1 cellular context compared by ENCODE assay signal in genomic region chr7:3461923-3462322, GRCh38.
TF ChIP-seq lines count a peak whose summit lies in the region.

No MANE protein-coding gene starts in this region.

TF ChIP-seq in SK-N-SH treated with all-trans-retinoic acid at 6 μM for 48 hours, 23 proteins besides CTCF, POLR2A, EP300 and RAD21 (continued from another document):
- TF ChIP-seq ZNF565 (CRISPR knock-in tag; conservative IDR thresholded peaks at IDR 0.05; ENCODE audit: low read depth) (no peak), OSR1 (CRISPR knock-in tag; IDR thresholded peaks at IDR 0.05) (no peak), ZC3H10 (CRISPR knock-in tag; IDR thresholded peaks at IDR 0.05) (no peak), ARNTL (CRISPR knock-in tag; IDR thresholded peaks at IDR 0.05; ENCODE audit: borderline replicate concordance, low read depth) (no peak), ZFP3 (CRISPR knock-in tag; IDR thresholded peaks at IDR 0.05) (no peak)
TF ChIP-seq in SK-N-SH treated with all-trans-retinoic acid at 6 μM for 48 hours: peak in this region for 0.
